8 cellular contexts compared by ENCODE assay signal in genomic region chr11:67629386-67630229, GRCh38. TPM values are rescaled to one million over a fixed set of nuclear protein-coding genes. Genes with fewer than 3 reads are reported as not detected.
DNase-seq lines count a peak whose midpoint lies in the region; ATAC-seq and TF ChIP-seq lines count a peak whose summit lies in the region.

A gene with protein sequence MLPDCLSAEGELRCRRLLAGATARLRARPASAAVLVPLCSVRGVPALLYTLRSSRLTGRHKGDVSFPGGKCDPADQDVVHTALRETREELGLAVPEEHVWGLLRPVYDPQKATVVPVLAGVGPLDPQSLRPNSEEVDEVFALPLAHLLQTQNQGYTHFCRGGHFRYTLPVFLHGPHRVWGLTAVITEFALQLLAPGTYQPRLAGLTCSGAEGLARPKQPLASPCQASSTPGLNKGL (minus strand): TSS chr11:67629937. CDS start chr11:67629911, 26 bp downstream.

- TF ChIP-seq CTCF in parathyroid adenoma (IDR thresholded peaks at IDR 0.05) (peak; percentile 78), tibial nerve (IDR thresholded peaks at IDR 0.05) (peak; percentile 91 to 94 (median 92))

- H3K4me3 Mint-ChIP-seq in activated naive CD8-positive, alpha-beta T cell treated with anti-CD3 and anti-CD28 coated beads for 36 hours: peak within 1 kb of the TSS; percentile 86

- no peaks in the 10 kb centered on the region for H3K79me2 ChIP-seq in parathyroid adenoma

- H2AFZ ChIP-seq in parathyroid adenoma: peak within 1 kb of the TSS; percentile 75

- H3K9me3 Mint-ChIP-seq in activated naive CD8-positive, alpha-beta T cell treated with anti-CD3 and anti-CD28 coated beads for 36 hours: no peaks in the 10 kb centered on the region

- H3K4me1 ChIP-seq in parathyroid adenoma (peaks cover 9% of the 10 kb centered on the region), tibial nerve (peaks cover 0 to 23% (median 10%) of the 10 kb centered on the region in 4 donors)

- H3K36me3 ChIP-seq in parathyroid adenoma (ENCODE audit: control insufficient read depth, insufficient read depth, low read length): no peaks in the 10 kb centered on the region
- H3K36me3 ChIP-seq in tibial nerve: peaks cover 0 to 8% (median 0%) of the 10 kb centered on the region in 3 donors

- H3K4me3 ChIP-seq in parathyroid adenoma (ENCODE audit: low read depth, low read length) (peak within 1 kb of the TSS; percentile 67), tibial nerve (peak within 1 kb of the TSS; percentile 64 to 87 (median 72))

- no peak for TF ChIP-seq EP300 in tibial nerve (IDR thresholded peaks at IDR 0.05)

- H3K9ac ChIP-seq in parathyroid adenoma: no peak within 1 kb of the TSS

- peaks cover 6% of the 10 kb centered on the region for H3K4me1 Mint-ChIP-seq in activated naive CD8-positive, alpha-beta T cell treated with anti-CD3 and anti-CD28 coated beads for 36 hours

- no peaks in the 10 kb centered on the region for H3K27me3 ChIP-seq in parathyroid adenoma (ENCODE audit: control insufficient read depth, insufficient read depth, low read length)
- H3K27me3 ChIP-seq in tibial nerve: no peaks in the 10 kb centered on the region

- WGBS in tibial nerve, 2 donors: 1% methylated on average over 38 to 54 of the region's 102 CpGs

- ATAC-seq in GM21717 (IDR thresholded peaks at IDR 0.05; ENCODE audit: unreplicated experiment): peak; percentile 45
- peak; percentile 70 for ATAC-seq in Right ventricle myocardium inferior

- DNase-seq in ELR (ENCODE audit: low read depth) (peak; percentile 84), KG1 (lab: John Stamatoyannopoulos, UW) (peak; percentile 86), SKM-1 (lab: John Stamatoyannopoulos, UW; ENCODE audit: unreplicated experiment) (peak; percentile 58), Right ventricle myocardium inferior (ENCODE audit: missing footprints) (peak; percentile 95), tibial nerve (ENCODE audit: low spot score in 2 of 2) (peak; percentile 68 to 71)
- DNase-seq in activated naive CD8-positive, alpha-beta T cell treated with anti-CD3 and anti-CD28 coated beads for 36 hours: peak; percentile 90

- H3K9me3 ChIP-seq in parathyroid adenoma (ENCODE audit: control insufficient read depth, low read length) (no peaks in the 10 kb centered on the region), tibial nerve (no peaks in the 10 kb centered on the region)

- H3K36me3 Mint-ChIP-seq in activated naive CD8-positive, alpha-beta T cell treated with anti-CD3 and anti-CD28 coated beads for 36 hours: peaks cover 2% of the 10 kb centered on the region

- peak within 1 kb of the TSS; percentile 82 for H3K27ac ChIP-seq in parathyroid adenoma
- peak within 1 kb of the TSS; percentile 85 to 97 (median 96) for H3K27ac ChIP-seq in tibial nerve

- intact Hi-C loops in Right ventricle myocardium inferior (cut with DNase I): loop anchor here (2.0 kb wide), 1 partner anchor 29 kb away; no protein-coding TSS in a partner anchor

- TF ChIP-seq POLR2A in tibial nerve (IDR thresholded peaks at IDR 0.05): peak; percentile 49 to 65

- no peaks in the 10 kb centered on the region for H3K27me3 Mint-ChIP-seq in activated naive CD8-positive, alpha-beta T cell treated with anti-CD3 and anti-CD28 coated beads for 36 hours

- peak within 1 kb of the TSS; percentile 87 for H3K4me2 ChIP-seq in parathyroid adenoma (ENCODE audit: low read length)

- peak within 1 kb of the TSS; percentile 85 for H3K27ac Mint-ChIP-seq in activated naive CD8-positive, alpha-beta T cell treated with anti-CD3 and anti-CD28 coated beads for 36 hours

RNA-seq across cellular contexts. Expression of the gene that starts here (rescaled TPM):
- 10 to 100 TPM; 30.2 to 31.0 TPM for total RNA-seq in activated naive CD8-positive, alpha-beta T cell treated with anti-CD3 and anti-CD28 coated beads for 36 hours
- total RNA-seq in Right ventricle myocardium inferior (104 TPM), tibial nerve (10 to 100 TPM; 11.0 to 21.3 (median 20.0) TPM)

Comparison
In these comparisons a context has a peak if more than half of its experiments do, and no peak if none do; other contexts are left out.
1. Peak in every context shown above with its lines: DNase-seq, ATAC-seq, H3K4me3 ChIP-seq and H3K27ac ChIP-seq.